Comparison of ENCODE assay signal across 8 cellular contexts in the genomic region with DNA sequence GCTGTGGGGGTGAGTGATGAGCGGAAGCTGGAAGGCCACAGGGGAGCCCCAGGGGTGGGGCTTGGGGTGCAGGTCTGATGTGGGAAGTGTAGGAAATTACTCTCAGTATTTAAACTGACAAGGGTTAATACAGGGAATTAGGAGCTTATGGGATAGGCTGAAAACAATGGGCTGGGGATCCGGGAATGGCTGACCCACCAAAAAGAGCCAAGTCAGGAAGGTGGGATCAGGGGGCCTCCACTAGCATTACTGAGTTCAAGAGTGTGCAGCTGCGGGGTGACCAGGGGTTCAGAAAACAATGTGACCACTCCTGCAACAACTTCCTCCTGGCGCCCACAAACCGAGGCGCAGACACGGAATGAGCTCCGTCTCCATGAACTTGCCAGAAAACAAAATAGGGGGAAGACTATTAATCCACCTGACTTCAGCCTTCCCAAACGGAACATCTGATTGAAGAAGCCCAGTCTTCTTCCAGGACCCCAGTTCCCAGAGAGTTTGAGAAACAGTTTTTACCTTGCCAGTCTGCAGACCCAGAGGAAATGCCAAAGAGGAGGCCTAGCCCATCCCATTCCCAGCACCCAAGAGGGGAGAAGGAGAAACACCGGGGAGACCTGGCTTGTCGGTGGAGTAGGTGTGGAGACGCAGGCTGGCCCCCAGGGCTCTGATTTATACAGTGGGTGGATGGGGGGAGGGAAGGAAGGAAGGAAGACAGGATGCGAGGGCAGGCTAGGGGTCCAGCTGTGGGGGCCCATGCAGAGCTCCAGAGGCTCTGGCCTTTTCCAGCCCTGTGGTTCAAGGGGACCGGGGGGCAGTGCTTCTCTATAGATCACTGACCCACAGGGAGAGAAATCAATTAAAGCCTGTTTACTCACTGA. TPM values are rescaled to one million over a fixed set of nuclear protein-coding genes. Genes with fewer than 3 reads are reported as not detected.
DNase-seq lines count a peak whose midpoint lies in the region; ATAC-seq, FAIRE-seq and TF ChIP-seq lines count a peak whose summit lies in the region.

No MANE protein-coding gene starts in this region.

- H3K4me2 ChIP-seq in endothelial cell of umbilical vein (ENCODE audit: insufficient read depth, low read length) = peak overlapping the region; percentile 93
- H3K4me2 ChIP-seq in PC-9 = no peak overlapping the region

- ATAC-seq in GM19324 (IDR thresholded peaks at IDR 0.05; ENCODE audit: low FRiP score, unreplicated experiment) (peak; percentile 11), HG03521 (IDR thresholded peaks at IDR 0.05; ENCODE audit: unreplicated experiment) (peak; percentile 25)

- H3K4me1 ChIP-seq in endothelial cell of umbilical vein (ENCODE audit: control insufficient read depth, extremely low read depth, insufficient read depth, low read length) (peaks cover 19% of the 10 kb centered on the region), PC-9 (replicated peaks; ENCODE audit: insufficient read depth) (no peaks in the 10 kb centered on the region)

- DNase-seq in endothelial cell of umbilical vein (ENCODE audit: low read depth, low spot score) (peak; percentile 33), skeletal muscle cell (ENCODE audit: low read depth) (no peak), NCI-H1694 (lab: John Stamatoyannopoulos, UW) (no peak), NCI-H345 treated with DMSO at 0.1 percent for 48 hours (lab: John Stamatoyannopoulos, UW; ENCODE audit: unreplicated experiment) (no peak), PC-9 (no peak)
- no peak for DNase-seq in activated CD4-positive, CD25-positive, alpha-beta regulatory T cell treated with anti-CD3 and anti-CD28 coated beads, Interleukin-2, amount 50 U/mL, for 72 hours

- no peaks in the 10 kb centered on the region for H4K20me1 ChIP-seq in endothelial cell of umbilical vein (replicated peaks; ENCODE audit: control insufficient read depth, extremely low read depth, insufficient read depth, low read length)
- no peaks in the 10 kb centered on the region for H4K20me1 ChIP-seq in PC-9 (ENCODE audit: insufficient read depth)

- dilution Hi-C loops in endothelial cell of umbilical vein (cut with MboI; ENCODE audit: extremely low pct_ligation_motif_present, low sequenced_read_pairs) = no loop called here

- H3K27me3 ChIP-seq in endothelial cell of umbilical vein (ENCODE audit: control insufficient read depth in 2 of 2, insufficient read depth in 2 of 2, low read length in 2 of 2) = no peaks in the 10 kb centered on the region
- H3K27me3 ChIP-seq in PC-9 (ENCODE audit: insufficient read depth, low read depth) = no peaks in the 10 kb centered on the region

- H3K27ac ChIP-seq in endothelial cell of umbilical vein (ENCODE audit: insufficient read depth, low read depth, low read length) = no peak overlapping the region
- no peak overlapping the region for H3K27ac ChIP-seq in PC-9

- H3K9me3 ChIP-seq in endothelial cell of umbilical vein (replicated peaks; ENCODE audit: control insufficient read depth, insufficient read depth, low read length) (no peaks in the 10 kb centered on the region), PC-9 (ENCODE audit: insufficient read depth, low read depth) (no peaks in the 10 kb centered on the region)

- CTCF ChIA-PET in endothelial cell of umbilical vein (lab: Charles Lee) (interaction anchor here (0.9 to 2.0 kb wide), 12 partner anchors 10 to 252 kb away, joined by 3 to 9 read pairs (median 4); no protein-coding TSS in a partner anchor), PC-9 (lab: Charles Lee) (no interaction called here)

- intact Hi-C loops in endothelial cell of umbilical vein (cut with micrococcal nuclease) (no loop called here), PC-9 (cut with micrococcal nuclease; ENCODE audit: unreplicated experiment) (no loop called here)

- peak overlapping the region; percentile 27 to 77 (median 64) for H3K4me3 ChIP-seq in endothelial cell of umbilical vein (replicated peaks in 1 of 3; ENCODE audit: insufficient read depth in 1 of 3, low read depth in 1 of 3, low read length in 3 of 3)
- peak overlapping the region; percentile 51 for H3K4me3 ChIP-seq in skeletal muscle cell (ENCODE audit: low read depth, low read length)
- H3K4me3 ChIP-seq in PC-9 = no peak overlapping the region

- TF ChIP-seq POLR2A in endothelial cell of umbilical vein (IDR thresholded peaks at IDR 0.05; ENCODE audit: low read depth, low read length) = no peak

- H3K79me2 ChIP-seq in endothelial cell of umbilical vein (ENCODE audit: control insufficient read depth, insufficient read depth, low read length) = no peaks in the 10 kb centered on the region
- H3K79me2 ChIP-seq in PC-9 (ENCODE audit: low read depth) = no peaks in the 10 kb centered on the region

- H2AFZ ChIP-seq in endothelial cell of umbilical vein (ENCODE audit: low read depth, low read length) (peak overlapping the region; percentile 93), PC-9 (no peak overlapping the region)

- no peak for TF ChIP-seq CTCF in endothelial cell of umbilical vein (IDR thresholded peaks at IDR 0.05; ENCODE audit: extremely low read depth in 1 of 2, insufficient read depth in 1 of 2, low read depth in 1 of 2, low read length in 2 of 2)
- TF ChIP-seq CTCF in PC-9 (conservative IDR thresholded peaks at IDR 0.05) = no peak

- H3K9ac ChIP-seq in endothelial cell of umbilical vein (replicated peaks; ENCODE audit: extremely low read depth, insufficient read depth, low read length) = peak overlapping the region; percentile 30

- no peak for FAIRE-seq in endothelial cell of umbilical vein (lab: Jason Lieb, UNC)

- POLR2A ChIA-PET in endothelial cell of umbilical vein (lab: Charles Lee) (no interaction called here), PC-9 (lab: Charles Lee; ENCODE audit: unreplicated experiment) (interaction anchor here (0.6 to 0.7 kb wide), 2 partner anchors 29 to 1539 kb away, joined by 3 to 9 read pairs; no protein-coding TSS in a partner anchor)

- H3K9me2 ChIP-seq in PC-9 (ENCODE audit: insufficient read depth) = no peaks in the 10 kb centered on the region

- H3K36me3 ChIP-seq in endothelial cell of umbilical vein (ENCODE audit: control insufficient read depth in 2 of 2, extremely low read depth in 1 of 2, insufficient read depth in 2 of 2, low read length in 2 of 2) (no peaks in the 10 kb centered on the region), PC-9 (ENCODE audit: low read depth) (no peaks in the 10 kb centered on the region)

- BruUV-seq in endothelial cell of umbilical vein (replicated peaks; lab: Mats Ljungman, UMichigan) (no TSS peak), PC-9 (replicated peaks; lab: Mats Ljungman, UMichigan) (no TSS peak)

- H3K9me1 ChIP-seq in endothelial cell of umbilical vein (replicated peaks; ENCODE audit: control insufficient read depth, extremely low read depth, insufficient read depth, low read length) = no peaks in the 10 kb centered on the region

- no peaks in the 10 kb centered on the region for H3F3A ChIP-seq in PC-9 (ENCODE audit: insufficient read depth, low read depth)

TF ChIP-seq in endothelial cell of umbilical vein, 7 proteins besides CTCF, POLR2A, EP300 and RAD21:
- TF ChIP-seq, protein P1, sequence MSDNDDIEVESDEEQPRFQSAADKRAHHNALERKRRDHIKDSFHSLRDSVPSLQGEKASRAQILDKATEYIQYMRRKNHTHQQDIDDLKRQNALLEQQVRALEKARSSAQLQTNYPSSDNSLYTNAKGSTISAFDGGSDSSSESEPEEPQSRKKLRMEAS (IDR thresholded peaks at IDR 0.05; ENCODE audit: insufficient read depth, insufficient read length) = no peak
- TF ChIP-seq JUN (IDR thresholded peaks at IDR 0.05; ENCODE audit: borderline replicate concordance, insufficient read depth, insufficient read length, low read depth) = no peak
- TF ChIP-seq POLR2AphosphoS5 (IDR thresholded peaks at IDR 0.05; ENCODE audit: insufficient read depth, low read depth, low read length) = no peak
- no peak for TF ChIP-seq MYC (IDR thresholded peaks at IDR 0.05; ENCODE audit: low read depth, low read length)
- TF ChIP-seq EZH2 (IDR thresholded peaks at IDR 0.05; ENCODE audit: borderline replicate concordance, low read depth, low read length, severe bottlenecking) = no peak
- no peak for TF ChIP-seq GATA2 (IDR thresholded peaks at IDR 0.05; ENCODE audit: insufficient read depth, insufficient read length, low read depth, low read length)
- TF ChIP-seq FOS (IDR thresholded peaks at IDR 0.05; ENCODE audit: borderline replicate concordance, insufficient read depth, low read length) = no peak

RNA-seq across cellular contexts. Expression of a gene that starts 16.5 kb away (rescaled TPM):
- total RNA-seq in endothelial cell of umbilical vein (71.0 and 78.6 TPM in 2 replicates), PC-9 (2021) (32.3 and 35.8 TPM in 2 replicates)
- 18.6 and 23.5 TPM in 2 replicates for polyA plus RNA-seq in endothelial cell of umbilical vein
- 24.3 and 27.6 TPM in 2 replicates for polyA plus RNA-seq in endothelial cell of umbilical vein (2011; cell fraction: cytosol; rRNA removed)
- polyA plus RNA-seq in endothelial cell of umbilical vein (2011; cell fraction: nucleus; rRNA removed) = 36.4 and 39.8 TPM in 2 replicates
- polyA plus RNA-seq in endothelial cell of umbilical vein (2012) = 42.9 and 57.4 TPM in 2 replicates
- 27.8 and 31.4 TPM in 2 replicates for polyA minus RNA-seq in endothelial cell of umbilical vein
- 33.1 TPM for polyA minus RNA-seq in endothelial cell of umbilical vein (2011; cell fraction: cytosol; rRNA and poly(A)+ RNA removed)
- 22.2 and 27.0 TPM in 2 replicates for polyA minus RNA-seq in endothelial cell of umbilical vein (2011; cell fraction: nucleus; rRNA and poly(A)+ RNA removed)
